ENCODE assay signal across 9 cellular contexts in the genomic region with DNA sequence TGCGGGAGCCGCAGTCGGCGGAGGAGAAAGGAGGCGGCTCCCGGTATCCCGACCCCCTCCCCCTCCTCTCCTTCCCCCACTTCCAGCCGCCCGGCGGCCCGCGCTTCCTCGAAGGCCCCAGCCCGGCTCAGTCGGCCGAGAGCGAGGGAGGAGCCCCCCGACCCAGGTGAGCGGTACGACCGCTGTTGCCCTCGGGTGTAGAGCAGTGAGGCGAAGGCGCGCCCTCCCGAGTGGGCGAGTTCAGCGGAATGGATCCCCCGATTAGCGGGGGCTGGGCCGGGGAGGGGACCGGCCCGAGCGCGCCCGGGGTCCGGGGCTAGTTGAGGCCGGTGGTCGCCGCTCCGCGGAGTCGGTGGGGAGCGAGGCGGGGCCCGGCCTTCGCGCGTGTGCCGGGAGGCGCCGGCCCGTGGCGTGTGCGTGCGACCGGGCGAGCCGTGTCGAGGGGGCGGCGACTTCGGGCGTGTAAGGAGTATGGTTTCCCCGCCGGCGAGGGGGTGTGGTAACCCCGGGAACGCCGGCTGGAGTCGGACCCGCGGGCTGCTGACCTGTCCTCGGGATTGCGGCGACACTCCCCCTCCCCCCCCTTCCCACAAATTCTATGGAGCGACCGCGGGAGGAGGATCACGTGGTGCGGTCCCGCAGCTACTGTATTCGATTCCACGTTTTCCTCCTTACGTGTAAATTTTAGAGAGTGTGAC. TPM values are rescaled to one million over a fixed set of nuclear protein-coding genes. Genes with fewer than 3 reads are reported as not detected.
A peak's percentile ranks its signal among the peaks of the same experiment; 100 is the strongest.
DNase-seq lines count a peak whose midpoint lies in the region; ATAC-seq and TF ChIP-seq lines count a peak whose summit lies in the region.
"Had no signal": no experiment of that assay in that cellular context is flagged by ENCODE, and none has a peak within 500 bp of the region (broad histone marks: within the 10 kb centered on the region; RNA-seq: fewer than 3 reads in every experiment).

No MANE protein-coding gene starts in this region.

- in situ Hi-C loops in mammary epithelial cell (cut with MboI; ENCODE audit: low sequenced_read_pairs in 2 of 2), result no loop called here

- H3K4me2 ChIP-seq in mammary epithelial cell (ENCODE audit: insufficient read depth, low read depth, low read length), result peak overlapping the region; percentile 90

- no peaks in the 10 kb centered on the region for H3K36me3 ChIP-seq in mammary epithelial cell (ENCODE audit: insufficient read depth, low read length)
- H3K36me3 ChIP-seq in kidney epithelial cell (ENCODE audit: control insufficient read depth, insufficient read depth, low read length), result no peaks in the 10 kb centered on the region

- H3K27me3 ChIP-seq in mammary epithelial cell (ENCODE audit: insufficient read depth, low read length) (no peaks in the 10 kb centered on the region), kidney epithelial cell (ENCODE audit: control insufficient read depth, insufficient read depth, low read length) (no peaks in the 10 kb centered on the region)

- peak; percentile 77 for DNase-seq in AG08396 (ENCODE audit: low spot score)
- DNase-seq in UCSD-AML1 (lab: John Stamatoyannopoulos, UW; ENCODE audit: unreplicated experiment), result peak; percentile 53
- DNase-seq in mammary epithelial cell, result peak; percentile 33
- no peak for DNase-seq in kidney epithelial cell (ENCODE audit: low read depth)
- DNase-seq in stimulated activated CD4-positive, alpha-beta T cell treated with anti-CD3 and anti-CD28 coated beads, Interleukin-1b, Interleukin-23, amount 100 ng/mL, for 4 hours (ENCODE audit: low read depth in 2 of 2), result peak; percentile 37 to 50

- CTCF ChIA-PET in mammary epithelial cell (lab: Charles Lee; ENCODE audit: low non-redundant PET), result interaction anchor here (0.6 kb wide), 1 partner anchor 1056 kb away, joined by 3 read pairs; no protein-coding TSS in a partner anchor

- peaks cover 49% of the 10 kb centered on the region for H3K79me2 ChIP-seq in mammary epithelial cell (ENCODE audit: insufficient read depth, low read length)

- WGBS in mammary epithelial cell (ENCODE audit: low coverage, missing lambda C conversion rate), result 0% methylated on average over 14 of the region's 85 CpGs

- peak overlapping the region; percentile 83 for H3K27ac ChIP-seq in mammary epithelial cell (ENCODE audit: insufficient read depth, low read depth, low read length)

- BruUV-seq in mammary epithelial cell (replicated peaks; lab: Mats Ljungman, UMichigan), result no TSS peak

- intact Hi-C loops in mammary epithelial cell (cut with micrococcal nuclease), result loop anchor here (5.0 kb wide), 1 partner anchor 129 kb away; no protein-coding TSS in a partner anchor

- TF ChIP-seq CTCF in mammary epithelial cell (conservative IDR thresholded peaks at IDR 0.05 in 1 of 2, IDR thresholded peaks at IDR 0.05 in 1 of 2; ENCODE audit: extremely low read depth in 1 of 2, insufficient read depth in 1 of 2, low read depth in 1 of 2, low read length in 2 of 2) (no peak), kidney epithelial cell (IDR thresholded peaks at IDR 0.05; ENCODE audit: insufficient read depth, low read length, poor library complexity, severe bottlenecking) (no peak)

- peaks cover 9% of the 10 kb centered on the region for H3K4me1 ChIP-seq in mammary epithelial cell (ENCODE audit: insufficient read depth, low read length)

- peak overlapping the region; percentile 99 for H2AFZ ChIP-seq in mammary epithelial cell (ENCODE audit: low read depth, low read length)

- peak overlapping the region; percentile 97 to 98 (median 97) for H3K4me3 ChIP-seq in mammary epithelial cell (replicated peaks in 1 of 3; ENCODE audit: insufficient read depth in 1 of 3, low read depth in 2 of 3, low read length in 3 of 3)
- peak overlapping the region; percentile 95 for H3K4me3 ChIP-seq in kidney epithelial cell (ENCODE audit: low read depth, low read length)

- ATAC-seq in GM19351 (IDR thresholded peaks at IDR 0.05; ENCODE audit: unreplicated experiment), result peak; percentile 33
- ATAC-seq in HG03571 (IDR thresholded peaks at IDR 0.05; ENCODE audit: unreplicated experiment), result peak; percentile 27
- ATAC-seq in GM19463 (IDR thresholded peaks at IDR 0.05; ENCODE audit: unreplicated experiment), result no peak
- ATAC-seq: HCT116 had no signal

- dilution Hi-C loops in mammary epithelial cell (cut with HindIII; ENCODE audit: low sequenced_read_pairs), result no loop called here

- H3K9ac ChIP-seq in mammary epithelial cell (ENCODE audit: insufficient read depth, low read length), result peak overlapping the region; percentile 91

- no peaks in the 10 kb centered on the region for H4K20me1 ChIP-seq in mammary epithelial cell (ENCODE audit: insufficient read depth, low read length)

- no peaks in the 10 kb centered on the region for H3K9me3 ChIP-seq in mammary epithelial cell (replicated peaks; ENCODE audit: insufficient read depth, low read length)

RNA-seq across cellular contexts. Expression of a gene that starts 0.5 kb away (rescaled TPM):
- total RNA-seq in mammary epithelial cell (10 to 100 TPM; 27.2 to 30.2 TPM), kidney epithelial cell (26.2 and 30.0 TPM in 2 replicates)
- 12.9 TPM for polyA plus RNA-seq in mammary epithelial cell
- polyA minus RNA-seq in mammary epithelial cell, result 34.4 TPM

RNA-seq across cellular contexts. Expression of a gene that starts 35.7 kb away (rescaled TPM):
- 1 to 10 TPM; 2.4 to 7.5 TPM for total RNA-seq in mammary epithelial cell
- 17.7 TPM for polyA plus RNA-seq in mammary epithelial cell
- polyA minus RNA-seq in mammary epithelial cell, result 31.9 TPM
- total RNA-seq in kidney epithelial cell, result 2.8 and 15.8 TPM in 2 replicates
